18 cellular contexts compared by ENCODE assay signal in genomic region chr21:45505416-45506021, GRCh38. TPM values are rescaled to one million over a fixed set of nuclear protein-coding genes. Genes with fewer than 3 reads are reported as not detected.
DNase-seq lines count a peak whose midpoint lies in the region; ATAC-seq, FAIRE-seq and TF ChIP-seq lines count a peak whose summit lies in the region.
"Had no signal": no experiment of that assay in that cellular context is flagged by ENCODE, and none has a peak within 500 bp of the region (broad histone marks: within the 10 kb centered on the region; RNA-seq: fewer than 3 reads in every experiment).

No MANE protein-coding gene starts in this region.

- TF ChIP-seq CTCF in cardiac muscle cell (IDR thresholded peaks at IDR 0.05; ENCODE audit: low read depth, low read length) (no peak), pancreas (IDR thresholded peaks at IDR 0.05) (no peak)

- no peak overlapping the region for H3K9ac ChIP-seq in mesendoderm (ENCODE audit: low read length)

- H2BK120ac ChIP-seq in mesendoderm (ENCODE audit: low read depth, low read length) = no peak overlapping the region

- FAIRE-seq in pancreas (lab: Jason Lieb, UNC) = no peak

- H4K5ac ChIP-seq in mesendoderm (ENCODE audit: low read length) = no peak overlapping the region

- no peak overlapping the region for H3K23ac ChIP-seq in mesendoderm (ENCODE audit: low read length)

- H3K27ac ChIP-seq in cardiac muscle cell = peak overlapping the region; percentile 23
- H3K27ac ChIP-seq in pancreas = no peak overlapping the region
- no peak overlapping the region for H3K27ac ChIP-seq in mesendoderm (ENCODE audit: low read depth, low read length)
- H3K27ac ChIP-seq: hepatocyte, SJSA1, thyroid gland had no signal

- no peak overlapping the region for H3K56ac ChIP-seq in mesendoderm (ENCODE audit: low read length)

- no peak overlapping the region for H2BK5ac ChIP-seq in mesendoderm (ENCODE audit: low read length)

- H3K27me3 ChIP-seq in cardiac muscle cell (no peaks in the 10 kb centered on the region), pancreas (no peaks in the 10 kb centered on the region), mesendoderm (ENCODE audit: insufficient read depth, low read length, poor library complexity) (no peaks in the 10 kb centered on the region)
- H3K27me3 ChIP-seq: hepatocyte, MG63, SJSA1, thyroid gland had no signal

- no peaks in the 10 kb centered on the region for H3K79me1 ChIP-seq in mesendoderm (ENCODE audit: low read length)

- H2BK15ac ChIP-seq in mesendoderm (replicated peaks; ENCODE audit: low read depth) = no peak overlapping the region

- no peak overlapping the region for H3K4ac ChIP-seq in mesendoderm (ENCODE audit: low read depth, low read length)

- H3K4me1 ChIP-seq in cardiac muscle cell (ENCODE audit: low read depth) (no peaks in the 10 kb centered on the region), pancreas (no peaks in the 10 kb centered on the region), mesendoderm (ENCODE audit: control insufficient read depth, low read depth, low read length) (no peaks in the 10 kb centered on the region)
- H3K4me1 ChIP-seq: SJSA1, thyroid gland had no signal

- intact Hi-C loops in pancreas (cut with DNase I) = no loop called here

- peaks cover 18% of the 10 kb centered on the region for H3K36me3 ChIP-seq in cardiac muscle cell
- H3K36me3 ChIP-seq in pancreas = peaks cover 0 to 4% (median 0%) of the 10 kb centered on the region in 3 donors
- H3K36me3 ChIP-seq in mesendoderm (ENCODE audit: control insufficient read depth, insufficient read depth, low read length) = no peaks in the 10 kb centered on the region
- H3K36me3 ChIP-seq: MG63, SJSA1 had no signal

- ATAC-seq in pancreas = peak; percentile 31 to 61 (median 43)
- no peak for ATAC-seq in HG02678 (IDR thresholded peaks at IDR 0.05; ENCODE audit: unreplicated experiment)
- ATAC-seq in GM21515 (IDR thresholded peaks at IDR 0.05; ENCODE audit: unreplicated experiment) = no peak

- H4K8ac ChIP-seq in mesendoderm (ENCODE audit: low read depth, low read length) = no peak overlapping the region

- H3K4me2 ChIP-seq in mesendoderm (ENCODE audit: low read length) = no peak overlapping the region
- H3K4me2 ChIP-seq: hepatocyte had no signal

- H3K9me3 ChIP-seq in cardiac muscle cell (ENCODE audit: low read depth) (no peaks in the 10 kb centered on the region), pancreas (no peaks in the 10 kb centered on the region)
- H3K9me3 ChIP-seq: MG63, SJSA1, thyroid gland had no signal

- no peaks in the 10 kb centered on the region for H3K79me2 ChIP-seq in mesendoderm (ENCODE audit: control insufficient read depth, insufficient read depth, low read length)
- H3K79me2 ChIP-seq: hepatocyte had no signal

- 55 to 56% methylated on average over 32 to 33 of the region's 33 CpGs for WGBS in pancreas, 2 donors
- WGBS in mesendoderm (ENCODE audit: extremely low coverage, insufficient coverage, low lambda C conversion rate) = no CpG with 5 or more reads among the region's 33 CpGs

- H2AK5ac ChIP-seq in mesendoderm (ENCODE audit: low read length) = no peak overlapping the region

- H3K4me3 ChIP-seq in cardiac muscle cell (no peak overlapping the region), pancreas (no peak overlapping the region), mesendoderm (ENCODE audit: low read length) (no peak overlapping the region)
- H3K4me3 ChIP-seq: hepatocyte, MG63, SJSA1, thyroid gland had no signal

- DNase-seq in COR-L47 (lab: John Stamatoyannopoulos, UW) = peak; percentile 87
- DNase-seq in NCI-H2107 treated with DMSO at 0.1 percent for 48 hours (lab: John Stamatoyannopoulos, UW; ENCODE audit: unreplicated experiment) = peak; percentile 5
- no peak for DNase-seq in cardiac muscle cell (ENCODE audit: low read depth in 1 of 2, low spot score in 1 of 2)
- peak in 3 of 6 donors; percentile 54 to 68 (median 66) for DNase-seq in pancreas
- no peak for DNase-seq in NCI-H2171 (lab: John Stamatoyannopoulos, UW)
- DNase-seq in mesendoderm = no peak
- DNase-seq: activated CD4-positive, alpha-beta T cell treated with anti-CD3 and anti-CD28 coated beads for 48 hours; DMS79 treated with DMSO at 0.1 percent for 48 hours; MG63; naive B cell; stimulated activated CD4-positive, alpha-beta T cell treated with anti-CD3 and anti-CD28 coated beads, Interleukin-4, amount 100 ng/mL, for 1 hour; stimulated activated CD8-positive, alpha-beta memory T cell treated with anti-CD3 and anti-CD28 coated beads, Interleukin-4, amount 100 ng/mL, for 48 hours; T-helper 9 cell; thyroid gland had no signal

- no peak overlapping the region for H3K18ac ChIP-seq in mesendoderm (ENCODE audit: low read length)

RNA-seq across cellular contexts. Expression of gene SLC19A1, which starts 36.7 kb away (rescaled TPM):
- total RNA-seq in cardiac muscle cell (19.5 and 25.4 TPM in 2 replicates), pancreas (1 to 10 TPM; 4.4 to 5.9 (median 4.9) TPM)
- polyA plus RNA-seq in cardiac muscle cell (35.1 and 50.3 TPM in 2 replicates), pancreas (10 to 100 TPM in 1 of 2 donors, 1 to 10 TPM in 1; 9.8 to 11.2 TPM)
- polyA plus RNA-seq in mesendoderm (2013, experiment 1 of 2) = 26.2 TPM
- 27.0 TPM for polyA plus RNA-seq in mesendoderm (2013, experiment 2 of 2)

Comparison
In these comparisons a context has a peak if more than half of its experiments do, and no peak if none do; other contexts are left out.
1. DNase-seq: peak in COR-L47 (single experiment) and NCI-H2107 treated with DMSO at 0.1 percent for 48 hours (single experiment); none in cardiac muscle cell (0 of 2), NCI-H2171 (single experiment) and mesendoderm (single experiment).
2. ATAC-seq: peak in pancreas (4 of 4); none in HG02678 (single experiment) and GM21515 (single experiment).